In genomic region chr11:32385998-32386397, GRCh38 we compare ENCODE assay signal across 9 cellular contexts. TPM values are rescaled to one million over a fixed set of nuclear protein-coding genes. Genes with fewer than 3 reads are reported as not detected.
DNase-seq lines count a peak whose midpoint lies in the region; FAIRE-seq and TF ChIP-seq lines count a peak whose summit lies in the region.
"Had no signal": no experiment of that assay in that cellular context is flagged by ENCODE, and none has a peak within 500 bp of the region (broad histone marks: within the 10 kb centered on the region; RNA-seq: fewer than 3 reads in every experiment).

No MANE protein-coding gene starts in this region.

- H3K36me3 ChIP-seq in breast epithelium: no peaks in the 10 kb centered on the region

- no peak for TF ChIP-seq POLR2A in breast epithelium (IDR thresholded peaks at IDR 0.05)

- CTCF ChIA-PET in MCF 10A (lab: Yijun Ruan, JAX): interaction anchor here (0.6 to 2.8 kb wide), 32 partner anchors 8 to 421 kb away, joined by 3 to 21 read pairs (median 4); partner anchors contain the start of genes CCDC73 and EIF3M

- no peak overlapping the region for H3K4me3 Mint-ChIP-seq in MCF 10A (ENCODE audit: unreplicated experiment)
- H3K4me3 Mint-ChIP-seq in mesothelial cell of epicardium: no peak overlapping the region

- no peak for FAIRE-seq in urothelium cell line (lab: Jason Lieb, UNC)

- H3K9me3 Mint-ChIP-seq in MCF 10A (ENCODE audit: unreplicated experiment) (no peaks in the 10 kb centered on the region), mesothelial cell of epicardium (no peaks in the 10 kb centered on the region)

- intact Hi-C loops in MCF 10A (cut with micrococcal nuclease) (loop anchor here (1.0 to 10.0 kb wide), 2 partner anchors 199 to 407 kb away; partner anchors contain the start of gene EIF3M), breast epithelium (cut with DNase I; ENCODE audit: low total_unique reads) (no loop called here)

- no peak overlapping the region for H3K27ac ChIP-seq in breast epithelium

- H3K27me3 ChIP-seq in breast epithelium: peaks cover 0 to 31% of the 10 kb centered on the region in 2 donors

- peaks cover 6% of the 10 kb centered on the region for H3K27me3 Mint-ChIP-seq in MCF 10A (ENCODE audit: insufficient read depth, unreplicated experiment)
- peaks cover 2% of the 10 kb centered on the region for H3K27me3 Mint-ChIP-seq in mesothelial cell of epicardium (ENCODE audit: low read depth)

- H3K4me3 ChIP-seq in breast epithelium: no peak overlapping the region
- H3K4me3 ChIP-seq in foreskin fibroblast (ENCODE audit: low read depth in 1 of 2, low read length in 2 of 2): no peak overlapping the region

- TF ChIP-seq CTCF in MCF 10A (IDR thresholded peaks at IDR 0.05; ENCODE audit: unreplicated experiment) (peak; percentile 28), breast epithelium (IDR thresholded peaks at IDR 0.05) (no peak), foreskin fibroblast (IDR thresholded peaks at IDR 0.05; ENCODE audit: low read depth, low read length) (peak; percentile 26), mesothelial cell of epicardium (IDR thresholded peaks at IDR 0.05; ENCODE audit: unreplicated experiment) (no peak)

- POLR2A ChIA-PET in MCF 10A (lab: Yijun Ruan, JAX): interaction anchor here (0.6 to 1.0 kb wide), 2 partner anchors 62 to 97 kb away, joined by 3 to 5 read pairs; no protein-coding TSS in a partner anchor

- H3K27ac Mint-ChIP-seq in MCF 10A (ENCODE audit: low read depth, unreplicated experiment) (no peak overlapping the region), mesothelial cell of epicardium (no peak overlapping the region)

- H3K9me3 ChIP-seq in breast epithelium: no peaks in the 10 kb centered on the region

- H3K4me1 Mint-ChIP-seq in MCF 10A (ENCODE audit: insufficient read depth, unreplicated experiment) (no peaks in the 10 kb centered on the region), mesothelial cell of epicardium (peaks cover 40% of the 10 kb centered on the region)

- no TSS peak for BruUV-seq in MCF 10A (replicated peaks; lab: Mats Ljungman, UMichigan)

- no peaks in the 10 kb centered on the region for H3K4me1 ChIP-seq in breast epithelium

- DNase-seq in MCF 10A (ENCODE audit: unreplicated experiment) (peak; percentile 65), breast epithelium (ENCODE audit: low spot score in 2 of 2) (no peak), OCI-M1 (lab: John Stamatoyannopoulos, UW) (peak; percentile 42), foreskin fibroblast (peak; percentile 3 to 9), urothelium cell line (ENCODE audit: low spot score) (peak; percentile 72), activated gamma-delta T cell treated with Interleukin-2 at 50 U/mL for 16 hours (no peak), mesothelial cell of epicardium (ENCODE audit: low spot score in 2 of 2, unreplicated experiment in 2 of 2) (no peak), foreskin melanocyte (no peak)

- H3K36me3 Mint-ChIP-seq in MCF 10A (ENCODE audit: insufficient read depth, unreplicated experiment) (no peaks in the 10 kb centered on the region), mesothelial cell of epicardium (peaks cover 39% of the 10 kb centered on the region)

RNA-seq across cellular contexts. Expression of gene WT1, which starts 49.3 kb away (rescaled TPM):
- 0.22 and 0.61 TPM in 2 replicates for total RNA-seq in MCF 10A (2022)
- total RNA-seq in breast epithelium: 10 to 100 TPM in 1 of 3 donors, under 1 TPM in 1, not detected in 1; 0.66 to 11.6 TPM
- total RNA-seq in mesothelial cell of epicardium: 122 to 131 TPM (median 125 TPM) in 3 replicates
- total RNA-seq: dermis microvascular lymphatic vessel endothelial cell had no signal

Comparison
In these comparisons a context has a peak if more than half of its experiments do, and no peak if none do; other contexts are left out.
1. DNase-seq: peak in MCF 10A (single experiment), OCI-M1 (single experiment), foreskin fibroblast (2 of 2) and urothelium cell line (single experiment); none in breast epithelium (0 of 2), activated gamma-delta T cell treated with Interleukin-2 at 50 U/mL for 16 hours (single experiment), mesothelial cell of epicardium (0 of 2) and foreskin melanocyte (single experiment).
2. CTCF ChIP-seq: peak in MCF 10A (single experiment) and foreskin fibroblast (single experiment); none in breast epithelium (0 of 3) and mesothelial cell of epicardium (single experiment).